Comparison of ENCODE assay signal across 8 cellular contexts in the genomic region with DNA sequence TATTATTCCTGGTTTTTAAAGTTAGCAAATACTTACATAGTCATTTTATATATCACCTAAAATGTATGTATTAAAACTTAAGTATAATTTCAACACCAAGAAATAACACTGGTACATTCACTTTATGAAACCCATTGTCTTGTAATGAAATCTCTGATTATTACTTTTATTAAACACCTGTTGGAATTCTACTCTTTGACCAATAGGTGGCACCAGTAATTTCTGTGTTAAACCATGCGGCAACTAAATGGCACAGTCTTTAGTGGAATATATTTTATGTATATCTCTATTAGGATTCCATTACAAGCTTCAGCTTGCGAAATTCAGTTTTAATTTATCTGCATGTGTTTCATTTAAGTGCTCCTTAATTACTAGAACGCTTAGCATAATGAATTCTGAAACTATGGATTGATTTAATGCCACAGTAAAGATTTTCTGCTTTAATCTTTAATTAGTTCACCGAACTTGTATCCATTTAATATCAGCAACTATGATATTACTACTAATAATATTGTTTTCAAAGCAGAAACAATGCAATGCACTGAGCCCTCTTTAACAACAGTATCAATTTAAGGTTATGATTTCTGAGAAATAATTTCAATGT.
DNase-seq lines count a peak whose midpoint lies in the region; ATAC-seq, FAIRE-seq and TF ChIP-seq lines count a peak whose summit lies in the region.

No MANE protein-coding gene starts in this region.

- H3K27ac ChIP-seq in left lung, result no peak overlapping the region

- H3K9me3 ChIP-seq in left lung, result no peaks in the 10 kb centered on the region

- TF ChIP-seq POLR2A in H54 (IDR thresholded peaks at IDR 0.05; ENCODE audit: low read depth, low read length), result no peak

- FAIRE-seq in H54 (lab: Jason Lieb, UNC) (peak; percentile 66), HTR-8/SVneo (lab: Jason Lieb, UNC) (no peak)

- intact Hi-C loops in left lung (cut with DNase I), result no loop called here

- H3K4me1 ChIP-seq in left lung, result no peaks in the 10 kb centered on the region

- H3K4me3 ChIP-seq in left lung, result no peak overlapping the region

- H3K27me3 ChIP-seq in left lung, result no peaks in the 10 kb centered on the region

- TF ChIP-seq CTCF in left lung (IDR thresholded peaks at IDR 0.05), result peak; percentile 34 to 46

- ATAC-seq in left lung (peak; percentile 72), GM21528 (IDR thresholded peaks at IDR 0.05; ENCODE audit: low FRiP score, unreplicated experiment) (no peak)

- H3K36me3 ChIP-seq in left lung, result no peaks in the 10 kb centered on the region

- DNase-seq in GDM1 (lab: John Stamatoyannopoulos, UW) (peak; percentile 1), H54 (ENCODE audit: insufficient read length, low spot score) (no peak), NCI-H1105 treated with DMSO at 0.1 percent for 48 hours (lab: John Stamatoyannopoulos, UW) (peak; percentile 62), amniotic epithelial cell (ENCODE audit: low read depth) (peak; percentile 53), left lung (no peak), HTR-8/SVneo (ENCODE audit: insufficient read length, low spot score) (no peak), epidermal melanocyte (ENCODE audit: insufficient read length, low spot score) (no peak)

Comparison
In these comparisons a context has a peak if more than half of its experiments do, and no peak if none do; other contexts are left out.
1. DNase-seq: peak in GDM1 (single experiment), NCI-H1105 treated with DMSO at 0.1 percent for 48 hours (single experiment) and amniotic epithelial cell (single experiment); none in H54 (single experiment), left lung (0 of 2), HTR-8/SVneo (single experiment) and epidermal melanocyte (single experiment).